1 cellular context compared by ENCODE assay signal in the genomic region with DNA sequence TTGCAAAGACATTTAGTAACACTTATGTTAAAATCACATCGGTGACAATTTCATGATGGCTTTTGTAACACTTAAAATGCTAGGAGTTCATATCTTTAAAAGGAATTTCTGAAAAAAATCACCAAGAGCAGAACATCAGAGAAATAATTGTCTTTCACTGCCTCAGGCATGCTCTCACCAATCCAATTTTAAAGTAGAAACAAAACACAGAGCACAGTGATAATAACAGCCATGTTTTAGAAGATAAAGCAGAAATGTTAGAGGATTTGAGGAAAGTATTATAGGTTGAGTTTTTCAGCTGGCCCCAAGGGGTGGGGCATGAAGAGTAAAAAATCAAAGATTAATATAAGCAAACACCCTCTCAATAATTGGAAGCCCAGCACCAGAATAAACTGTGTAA.
A peak's percentile ranks its signal among the peaks of the same experiment; 100 is the strongest.
TF ChIP-seq lines count a peak whose summit lies in the region.

No MANE protein-coding gene starts in this region.

TF ChIP-seq in SK-N-SH, 30 proteins besides CTCF, POLR2A, EP300 and RAD21 (continued from another document):
- TF ChIP-seq, protein P1, sequence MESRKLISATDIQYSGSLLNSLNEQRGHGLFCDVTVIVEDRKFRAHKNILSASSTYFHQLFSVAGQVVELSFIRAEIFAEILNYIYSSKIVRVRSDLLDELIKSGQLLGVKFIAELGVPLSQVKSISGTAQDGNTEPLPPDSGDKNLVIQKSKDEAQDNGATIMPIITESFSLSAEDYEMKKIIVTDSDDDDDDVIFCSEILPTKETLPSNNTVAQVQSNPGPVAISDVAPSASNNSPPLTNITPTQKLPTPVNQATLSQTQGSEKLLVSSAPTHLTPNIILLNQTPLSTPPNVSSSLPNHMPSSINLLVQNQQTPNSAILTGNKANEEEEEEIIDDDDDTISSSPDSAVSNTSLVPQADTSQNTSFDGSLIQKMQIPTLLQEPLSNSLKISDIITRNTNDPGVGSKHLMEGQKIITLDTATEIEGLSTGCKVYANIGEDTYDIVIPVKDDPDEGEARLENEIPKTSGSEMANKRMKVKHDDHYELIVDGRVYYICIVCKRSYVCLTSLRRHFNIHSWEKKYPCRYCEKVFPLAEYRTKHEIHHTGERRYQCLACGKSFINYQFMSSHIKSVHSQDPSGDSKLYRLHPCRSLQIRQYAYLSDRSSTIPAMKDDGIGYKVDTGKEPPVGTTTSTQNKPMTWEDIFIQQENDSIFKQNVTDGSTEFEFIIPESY (IDR thresholded peaks at IDR 0.05; ENCODE audit: borderline replicate concordance, low read depth) = no peak
- TF ChIP-seq CHD2 (IDR thresholded peaks at IDR 0.05; ENCODE audit: low read length, partially characterized antibody) (peak; percentile 27), YY1 (IDR thresholded peaks at IDR 0.05; ENCODE audit: low read depth) (no peak), TAF1 (IDR thresholded peaks at IDR 0.05; ENCODE audit: borderline replicate concordance, low read depth, low read length) (no peak), FOXJ3 (CRISPR knock-in tag; IDR thresholded peaks at IDR 0.05) (0 out of 2 replicates have a peak, but pooled peaks have one; percentile 33), RCOR1 (IDR thresholded peaks at IDR 0.05; ENCODE audit: low read length) (peak; percentile 59; the same call in 1 of the 2 replicates), TEAD4 (IDR thresholded peaks at IDR 0.05; ENCODE audit: borderline replicate concordance, insufficient read depth) (no peak), JUND (IDR thresholded peaks at IDR 0.05) (no peak), ELF1 (IDR thresholded peaks at IDR 0.05) (no peak), FOXM1 (IDR thresholded peaks at IDR 0.05; ENCODE audit: low read depth) (no peak)
- TF ChIP-seq, protein P2, sequence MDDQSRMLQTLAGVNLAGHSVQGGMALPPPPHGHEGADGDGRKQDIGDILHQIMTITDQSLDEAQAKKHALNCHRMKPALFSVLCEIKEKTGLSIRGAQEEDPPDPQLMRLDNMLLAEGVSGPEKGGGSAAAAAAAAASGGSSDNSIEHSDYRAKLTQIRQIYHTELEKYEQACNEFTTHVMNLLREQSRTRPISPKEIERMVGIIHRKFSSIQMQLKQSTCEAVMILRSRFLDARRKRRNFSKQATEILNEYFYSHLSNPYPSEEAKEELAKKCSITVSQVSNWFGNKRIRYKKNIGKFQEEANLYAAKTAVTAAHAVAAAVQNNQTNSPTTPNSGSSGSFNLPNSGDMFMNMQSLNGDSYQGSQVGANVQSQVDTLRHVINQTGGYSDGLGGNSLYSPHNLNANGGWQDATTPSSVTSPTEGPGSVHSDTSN (IDR thresholded peaks at IDR 0.05) = no peak
- TF ChIP-seq, protein P3, sequence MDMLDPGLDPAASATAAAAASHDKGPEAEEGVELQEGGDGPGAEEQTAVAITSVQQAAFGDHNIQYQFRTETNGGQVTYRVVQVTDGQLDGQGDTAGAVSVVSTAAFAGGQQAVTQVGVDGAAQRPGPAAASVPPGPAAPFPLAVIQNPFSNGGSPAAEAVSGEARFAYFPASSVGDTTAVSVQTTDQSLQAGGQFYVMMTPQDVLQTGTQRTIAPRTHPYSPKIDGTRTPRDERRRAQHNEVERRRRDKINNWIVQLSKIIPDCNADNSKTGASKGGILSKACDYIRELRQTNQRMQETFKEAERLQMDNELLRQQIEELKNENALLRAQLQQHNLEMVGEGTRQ (IDR thresholded peaks at IDR 0.05; ENCODE audit: borderline replicate concordance, low read depth, low read length) = no peak
- TF ChIP-seq, protein P4, sequence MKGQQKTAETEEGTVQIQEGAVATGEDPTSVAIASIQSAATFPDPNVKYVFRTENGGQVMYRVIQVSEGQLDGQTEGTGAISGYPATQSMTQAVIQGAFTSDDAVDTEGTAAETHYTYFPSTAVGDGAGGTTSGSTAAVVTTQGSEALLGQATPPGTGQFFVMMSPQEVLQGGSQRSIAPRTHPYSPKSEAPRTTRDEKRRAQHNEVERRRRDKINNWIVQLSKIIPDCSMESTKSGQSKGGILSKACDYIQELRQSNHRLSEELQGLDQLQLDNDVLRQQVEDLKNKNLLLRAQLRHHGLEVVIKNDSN (IDR thresholded peaks at IDR 0.05; ENCODE audit: borderline replicate concordance, low read depth) = no peak
- TF ChIP-seq, protein P5, sequence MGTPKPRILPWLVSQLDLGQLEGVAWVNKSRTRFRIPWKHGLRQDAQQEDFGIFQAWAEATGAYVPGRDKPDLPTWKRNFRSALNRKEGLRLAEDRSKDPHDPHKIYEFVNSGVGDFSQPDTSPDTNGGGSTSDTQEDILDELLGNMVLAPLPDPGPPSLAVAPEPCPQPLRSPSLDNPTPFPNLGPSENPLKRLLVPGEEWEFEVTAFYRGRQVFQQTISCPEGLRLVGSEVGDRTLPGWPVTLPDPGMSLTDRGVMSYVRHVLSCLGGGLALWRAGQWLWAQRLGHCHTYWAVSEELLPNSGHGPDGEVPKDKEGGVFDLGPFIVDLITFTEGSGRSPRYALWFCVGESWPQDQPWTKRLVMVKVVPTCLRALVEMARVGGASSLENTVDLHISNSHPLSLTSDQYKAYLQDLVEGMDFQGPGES (IDR thresholded peaks at IDR 0.05; ENCODE audit: low read depth, low read length) = no peak
TF ChIP-seq in SK-N-SH: peak in this region for 4.
